Comparison of ENCODE assay signal across 1 cellular context in the genomic region with DNA sequence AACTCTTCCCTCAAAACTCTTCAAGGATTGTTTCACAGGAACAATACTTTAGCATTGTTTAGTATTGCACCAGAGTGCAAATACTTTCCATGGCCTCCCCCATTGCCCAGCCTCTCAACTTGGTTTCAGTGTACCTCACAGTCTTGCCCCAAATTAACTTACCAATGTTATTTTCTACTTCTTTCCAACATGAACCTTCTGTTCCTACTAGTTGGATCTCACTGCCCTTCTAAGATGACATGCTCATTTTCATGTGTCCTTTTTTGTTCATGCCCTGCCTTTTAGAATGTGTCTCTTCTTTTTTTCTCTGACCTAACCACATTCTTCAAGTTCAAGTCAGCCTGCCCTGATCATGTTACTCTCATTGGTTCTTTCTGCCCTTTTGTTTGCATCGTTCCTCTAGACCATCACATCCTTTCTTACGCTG.
A peak's percentile ranks its signal among the peaks of the same experiment; 100 is the strongest.
TF ChIP-seq lines count a peak whose summit lies in the region.

No MANE protein-coding gene starts in this region.

TF ChIP-seq in SK-N-SH, 30 proteins besides CTCF, POLR2A, EP300 and RAD21:
- TF ChIP-seq, protein P1, sequence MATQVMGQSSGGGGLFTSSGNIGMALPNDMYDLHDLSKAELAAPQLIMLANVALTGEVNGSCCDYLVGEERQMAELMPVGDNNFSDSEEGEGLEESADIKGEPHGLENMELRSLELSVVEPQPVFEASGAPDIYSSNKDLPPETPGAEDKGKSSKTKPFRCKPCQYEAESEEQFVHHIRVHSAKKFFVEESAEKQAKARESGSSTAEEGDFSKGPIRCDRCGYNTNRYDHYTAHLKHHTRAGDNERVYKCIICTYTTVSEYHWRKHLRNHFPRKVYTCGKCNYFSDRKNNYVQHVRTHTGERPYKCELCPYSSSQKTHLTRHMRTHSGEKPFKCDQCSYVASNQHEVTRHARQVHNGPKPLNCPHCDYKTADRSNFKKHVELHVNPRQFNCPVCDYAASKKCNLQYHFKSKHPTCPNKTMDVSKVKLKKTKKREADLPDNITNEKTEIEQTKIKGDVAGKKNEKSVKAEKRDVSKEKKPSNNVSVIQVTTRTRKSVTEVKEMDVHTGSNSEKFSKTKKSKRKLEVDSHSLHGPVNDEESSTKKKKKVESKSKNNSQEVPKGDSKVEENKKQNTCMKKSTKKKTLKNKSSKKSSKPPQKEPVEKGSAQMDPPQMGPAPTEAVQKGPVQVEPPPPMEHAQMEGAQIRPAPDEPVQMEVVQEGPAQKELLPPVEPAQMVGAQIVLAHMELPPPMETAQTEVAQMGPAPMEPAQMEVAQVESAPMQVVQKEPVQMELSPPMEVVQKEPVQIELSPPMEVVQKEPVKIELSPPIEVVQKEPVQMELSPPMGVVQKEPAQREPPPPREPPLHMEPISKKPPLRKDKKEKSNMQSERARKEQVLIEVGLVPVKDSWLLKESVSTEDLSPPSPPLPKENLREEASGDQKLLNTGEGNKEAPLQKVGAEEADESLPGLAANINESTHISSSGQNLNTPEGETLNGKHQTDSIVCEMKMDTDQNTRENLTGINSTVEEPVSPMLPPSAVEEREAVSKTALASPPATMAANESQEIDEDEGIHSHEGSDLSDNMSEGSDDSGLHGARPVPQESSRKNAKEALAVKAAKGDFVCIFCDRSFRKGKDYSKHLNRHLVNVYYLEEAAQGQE (IDR thresholded peaks at IDR 0.05; ENCODE audit: low read depth, low read length) = no peak
- TF ChIP-seq, protein P2, sequence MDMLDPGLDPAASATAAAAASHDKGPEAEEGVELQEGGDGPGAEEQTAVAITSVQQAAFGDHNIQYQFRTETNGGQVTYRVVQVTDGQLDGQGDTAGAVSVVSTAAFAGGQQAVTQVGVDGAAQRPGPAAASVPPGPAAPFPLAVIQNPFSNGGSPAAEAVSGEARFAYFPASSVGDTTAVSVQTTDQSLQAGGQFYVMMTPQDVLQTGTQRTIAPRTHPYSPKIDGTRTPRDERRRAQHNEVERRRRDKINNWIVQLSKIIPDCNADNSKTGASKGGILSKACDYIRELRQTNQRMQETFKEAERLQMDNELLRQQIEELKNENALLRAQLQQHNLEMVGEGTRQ (IDR thresholded peaks at IDR 0.05; ENCODE audit: borderline replicate concordance, low read depth, low read length) = no peak
- TF ChIP-seq FOSL2 (IDR thresholded peaks at IDR 0.05; ENCODE audit: borderline replicate concordance, low read depth) (peak; percentile 10; the same call in 1 of the 2 replicates), TCF12 (IDR thresholded peaks at IDR 0.05) (no peak), ELF1 (IDR thresholded peaks at IDR 0.05) (no peak), GATA2 (CRISPR knock-in tag; IDR thresholded peaks at IDR 0.05) (no peak), EZH2phosphoT487 (IDR thresholded peaks at IDR 0.05; ENCODE audit: borderline replicate concordance, low read depth) (no peak), SIN3A (IDR thresholded peaks at IDR 0.05; ENCODE audit: borderline replicate concordance, low read depth, low read length) (no peak)
- TF ChIP-seq, protein P3, sequence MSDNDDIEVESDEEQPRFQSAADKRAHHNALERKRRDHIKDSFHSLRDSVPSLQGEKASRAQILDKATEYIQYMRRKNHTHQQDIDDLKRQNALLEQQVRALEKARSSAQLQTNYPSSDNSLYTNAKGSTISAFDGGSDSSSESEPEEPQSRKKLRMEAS (IDR thresholded peaks at IDR 0.05; ENCODE audit: low read depth) = peak; percentile 36; the same call in 1 of the 2 replicates
